Comparison of ENCODE assay signal across 11 cellular contexts in the genomic region with DNA sequence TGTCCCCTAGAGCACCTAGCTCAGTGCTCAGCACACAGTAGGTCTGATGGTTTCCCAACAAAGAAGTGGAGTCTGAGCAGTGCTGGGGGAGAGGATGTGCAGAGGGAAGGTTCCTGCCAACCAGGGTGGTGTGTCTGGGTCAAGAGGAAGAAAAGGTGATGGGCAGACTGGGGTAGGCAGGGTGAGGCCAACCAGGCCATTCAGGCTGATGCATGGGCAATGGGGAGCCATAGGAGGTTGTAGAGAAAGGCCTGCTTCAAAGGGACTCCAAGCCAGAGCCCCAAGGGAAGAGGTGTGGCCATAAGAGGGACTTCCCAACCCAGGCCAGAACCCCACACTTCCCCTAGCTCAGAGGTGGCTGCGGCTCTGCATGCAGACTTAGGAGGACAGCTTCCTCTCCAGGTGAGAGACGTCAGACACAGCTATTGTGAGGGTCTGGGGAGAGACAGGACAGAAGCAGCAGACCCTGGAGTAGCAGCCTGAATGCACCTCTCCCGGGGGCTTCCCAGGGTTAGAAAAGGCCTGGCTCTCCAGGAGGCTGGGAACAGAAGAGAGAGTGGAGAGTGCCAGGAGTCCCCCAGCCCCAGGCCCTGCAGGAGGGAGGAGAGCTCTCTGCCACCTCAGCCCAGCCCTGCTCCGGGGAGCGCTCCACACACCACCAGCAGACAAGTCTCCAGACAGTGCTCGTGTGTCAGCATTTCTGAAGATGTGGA.
DNase-seq lines count a peak whose midpoint lies in the region; ATAC-seq and TF ChIP-seq lines count a peak whose summit lies in the region.
"Had no signal": no experiment of that assay in that cellular context is flagged by ENCODE, and none has a peak within 500 bp of the region (broad histone marks: within the 10 kb centered on the region; RNA-seq: fewer than 3 reads in every experiment).

No MANE protein-coding gene starts in this region.

- no peaks in the 10 kb centered on the region for H3K36me3 ChIP-seq in thyroid gland

- 85 to 89% methylated on average over 5 to 6 of the region's 6 CpGs for WGBS in thyroid gland, 2 donors

- H3K9me3 ChIP-seq in thyroid gland, result no peaks in the 10 kb centered on the region

- no peak for TF ChIP-seq POLR2A in thyroid gland (IDR thresholded peaks at IDR 0.05)

- peak; percentile 31 for DNase-seq in activated CD4-positive, alpha-beta T cell treated with anti-CD3 and anti-CD28 coated beads for 48 hours
- no peak for DNase-seq in activated CD4-positive, alpha-beta T cell treated with anti-CD3 and anti-CD28 coated beads, Interleukin-2, amount 50 U/mL, for 4 hours
- DNase-seq in memory B cell (ENCODE audit: low spot score in 2 of 2) (no peak), thyroid gland (no peak), retina (no peak), type B pancreatic cell (ENCODE audit: extremely low spot score, unreplicated experiment) (no peak)
- DNase-seq: kidney glomerular epithelial cell had no signal

- no peaks in the 10 kb centered on the region for H3K9me3 Mint-ChIP-seq in memory B cell
- H3K9me3 Mint-ChIP-seq in type B pancreatic cell, result no peaks in the 10 kb centered on the region
- H3K9me3 Mint-ChIP-seq: activated naive CD4-positive, alpha-beta T cell treated with anti-CD3 and anti-CD28 coated beads, Interleukin-2, amount 50 U/mL, for 24 hours had no signal

- peak overlapping the region in 1 of 3 donors; percentile 38 for H3K27ac ChIP-seq in thyroid gland
- H3K27ac ChIP-seq: SK-N-MC had no signal

- no peak overlapping the region for H3K4me3 ChIP-seq in thyroid gland (replicated peaks in 1 of 3)
- H3K4me3 ChIP-seq: SK-N-MC had no signal

- TF ChIP-seq CTCF in thyroid gland (IDR thresholded peaks at IDR 0.05), result no peak
- TF ChIP-seq CTCF in type B pancreatic cell (conservative IDR thresholded peaks at IDR 0.05), result no peak

- H3K4me1 Mint-ChIP-seq in memory B cell (peaks cover 7% of the 10 kb centered on the region), type B pancreatic cell (ENCODE audit: unreplicated experiment) (peaks cover 27% of the 10 kb centered on the region)

- no peaks in the 10 kb centered on the region for H3K27me3 ChIP-seq in thyroid gland

- intact Hi-C loops in thyroid gland (cut with DNase I), result loop anchor here (5.0 kb wide), 1 partner anchor 71 kb away; no protein-coding TSS in a partner anchor

- H3K27ac Mint-ChIP-seq in memory B cell (no peak overlapping the region), type B pancreatic cell (no peak overlapping the region)

- H3K4me3 Mint-ChIP-seq in memory B cell (no peak overlapping the region), type B pancreatic cell (no peak overlapping the region)
- H3K4me3 Mint-ChIP-seq: activated naive CD4-positive, alpha-beta T cell treated with anti-CD3 and anti-CD28 coated beads, Interleukin-2, amount 50 U/mL, for 24 hours had no signal

- peaks cover 41 to 58% of the 10 kb centered on the region in 2 donors for H3K4me1 ChIP-seq in thyroid gland

- peaks cover 28% of the 10 kb centered on the region for H3K27me3 Mint-ChIP-seq in memory B cell
- peaks cover 14% of the 10 kb centered on the region for H3K27me3 Mint-ChIP-seq in type B pancreatic cell
- H3K27me3 Mint-ChIP-seq: activated naive CD4-positive, alpha-beta T cell treated with anti-CD3 and anti-CD28 coated beads, Interleukin-2, amount 50 U/mL, for 24 hours had no signal

- peak; percentile 76 for ATAC-seq in GM21381 (IDR thresholded peaks at IDR 0.05; ENCODE audit: unreplicated experiment)
- peak; percentile 86 for ATAC-seq in HG03460 (IDR thresholded peaks at IDR 0.05; ENCODE audit: unreplicated experiment)
- ATAC-seq in memory B cell (ENCODE audit: low read depth), result peak; percentile 88

- H3K36me3 Mint-ChIP-seq in memory B cell (no peaks in the 10 kb centered on the region), type B pancreatic cell (no peaks in the 10 kb centered on the region)
- H3K36me3 Mint-ChIP-seq: activated naive CD4-positive, alpha-beta T cell treated with anti-CD3 and anti-CD28 coated beads, Interleukin-2, amount 50 U/mL, for 24 hours had no signal
